ENCODE assay signal across 8 cellular contexts in genomic region chr2:197309369-197310231, GRCh38. TPM values are rescaled to one million over a fixed set of nuclear protein-coding genes. Genes with fewer than 3 reads are reported as not detected.
DNase-seq lines count a peak whose midpoint lies in the region; ATAC-seq and TF ChIP-seq lines count a peak whose summit lies in the region.

No MANE protein-coding gene starts in this region.

- peak; percentile 3 for ATAC-seq in GM18502 (IDR thresholded peaks at IDR 0.05; ENCODE audit: poor library complexity, unreplicated experiment)
- ATAC-seq in activated CD8-positive, alpha-beta T cell treated with anti-CD3 and anti-CD28 coated beads for 36 hours: peak; percentile 10
- no peak for ATAC-seq in HG02623 (IDR thresholded peaks at IDR 0.05; ENCODE audit: unreplicated experiment)

- TF ChIP-seq POLR2A in stomach (IDR thresholded peaks at IDR 0.05): no peak

- peaks cover 40% of the 10 kb centered on the region for H3K36me3 Mint-ChIP-seq in activated CD8-positive, alpha-beta T cell treated with anti-CD3 and anti-CD28 coated beads for 36 hours (ENCODE audit: low read depth)

- H3K9me3 Mint-ChIP-seq in activated CD8-positive, alpha-beta T cell treated with anti-CD3 and anti-CD28 coated beads for 36 hours: no peaks in the 10 kb centered on the region

- peak; percentile 80 for DNase-seq in activated CD8-positive, alpha-beta T cell treated with anti-CD3 and anti-CD28 coated beads for 36 hours
- DNase-seq in stomach: peak; percentile 41
- no peak for DNase-seq in globus pallidus (ENCODE audit: low spot score)

- H3K4me2 ChIP-seq in Loucy (ENCODE audit: low read depth, low read length, poor library complexity, severe bottlenecking): peak overlapping the region; percentile 89

- H3K27me3 Mint-ChIP-seq in activated CD8-positive, alpha-beta T cell treated with anti-CD3 and anti-CD28 coated beads for 36 hours: no peaks in the 10 kb centered on the region

- peaks cover 62% of the 10 kb centered on the region for H3K4me1 Mint-ChIP-seq in activated CD8-positive, alpha-beta T cell treated with anti-CD3 and anti-CD28 coated beads for 36 hours (ENCODE audit: low read depth)

- H3K27me3 ChIP-seq in Loucy (ENCODE audit: insufficient read depth, low read length, poor library complexity, severe bottlenecking) (no peaks in the 10 kb centered on the region), endocrine pancreas (ENCODE audit: control insufficient read depth, insufficient read depth, low read length) (no peaks in the 10 kb centered on the region), mucosa of rectum (ENCODE audit: control insufficient read depth in 2 of 2, insufficient read depth in 2 of 2, low read length in 2 of 2) (no peaks in the 10 kb centered on the region), stomach (no peaks in the 10 kb centered on the region)

- no peaks in the 10 kb centered on the region for H3K9me3 ChIP-seq in Loucy (ENCODE audit: insufficient read depth, low read depth, low read length)
- no peaks in the 10 kb centered on the region for H3K9me3 ChIP-seq in endocrine pancreas (ENCODE audit: control insufficient read depth, low read length)
- no peaks in the 10 kb centered on the region for H3K9me3 ChIP-seq in mucosa of rectum (ENCODE audit: control insufficient read depth in 2 of 2, low read length in 2 of 2)
- no peaks in the 10 kb centered on the region for H3K9me3 ChIP-seq in stomach

- H3K79me2 ChIP-seq in Loucy (ENCODE audit: insufficient read depth, low read length): peaks cover 54% of the 10 kb centered on the region

- H4K20me1 ChIP-seq in Loucy (ENCODE audit: insufficient read depth, low read length, poor library complexity, severe bottlenecking): peaks cover 10% of the 10 kb centered on the region

- TF ChIP-seq EP300 in stomach (IDR thresholded peaks at IDR 0.05): no peak

- 7 to 9% (median 8%) methylated on average over 30 to 35 of the region's 35 CpGs for WGBS in stomach, 5 donors

- TF ChIP-seq CTCF in Loucy (conservative IDR thresholded peaks at IDR 0.05; ENCODE audit: low read length) (no peak), stomach (IDR thresholded peaks at IDR 0.05) (no peak)
- TF ChIP-seq CTCF in activated CD8-positive, alpha-beta T cell treated with anti-CD3 and anti-CD28 coated beads for 36 hours (IDR thresholded peaks at IDR 0.05): no peak

- H3K4me3 ChIP-seq in Loucy (ENCODE audit: low read length, poor library complexity, severe bottlenecking): peak overlapping the region; percentile 95
- H3K4me3 ChIP-seq in endocrine pancreas (ENCODE audit: control insufficient read depth, insufficient read depth, low read length): peak overlapping the region; percentile 79
- H3K4me3 ChIP-seq in mucosa of rectum (ENCODE audit: low read length in 2 of 2): peak overlapping the region; percentile 75 to 81
- peak overlapping the region; percentile 65 to 83 (median 69) for H3K4me3 ChIP-seq in stomach

- H3K9me2 ChIP-seq in Loucy (replicated peaks; ENCODE audit: low read depth, low read length): no peaks in the 10 kb centered on the region

- CTCF ChIA-PET in activated CD8-positive, alpha-beta T cell treated with anti-CD3 and anti-CD28 coated beads for 36 hours (lab: Charles Lee): interaction anchor here (0.6 to 4.6 kb wide), 22 partner anchors 8 to 196 kb away, joined by 3 to 33 read pairs (median 4); no protein-coding TSS in a partner anchor

- peak overlapping the region; percentile 96 for H3K4me3 Mint-ChIP-seq in activated CD8-positive, alpha-beta T cell treated with anti-CD3 and anti-CD28 coated beads for 36 hours

- H3K27ac ChIP-seq in mucosa of rectum (ENCODE audit: low read depth in 2 of 2, low read length in 2 of 2) (peak overlapping the region; percentile 63 to 87), stomach (peak overlapping the region; percentile 87 to 93 (median 88))

- peak overlapping the region; percentile 99 for H3K27ac Mint-ChIP-seq in activated CD8-positive, alpha-beta T cell treated with anti-CD3 and anti-CD28 coated beads for 36 hours

- H3F3A ChIP-seq in Loucy (ENCODE audit: low read depth): no peaks in the 10 kb centered on the region; the same call in 1 of the 2 replicates

- H3K4me1 ChIP-seq in Loucy (ENCODE audit: insufficient read depth, low read length, poor library complexity, severe bottlenecking): peaks cover 58% of the 10 kb centered on the region
- H3K4me1 ChIP-seq in endocrine pancreas (ENCODE audit: control insufficient read depth, insufficient read depth, low read length): peaks cover 8% of the 10 kb centered on the region
- H3K4me1 ChIP-seq in mucosa of rectum (ENCODE audit: control insufficient read depth in 2 of 2, insufficient read depth in 2 of 2, low read length in 2 of 2): peaks cover 9 to 16% of the 10 kb centered on the region in 2 donors
- H3K4me1 ChIP-seq in stomach: peaks cover 16 to 67% (median 40%) of the 10 kb centered on the region in 4 donors

- peak overlapping the region; percentile 59; the same call in 1 of the 2 replicates for H2AFZ ChIP-seq in Loucy (ENCODE audit: low read length)

- no peaks in the 10 kb centered on the region for H3K36me3 ChIP-seq in Loucy (ENCODE audit: insufficient read depth, low read length)
- no peaks in the 10 kb centered on the region for H3K36me3 ChIP-seq in endocrine pancreas (ENCODE audit: control insufficient read depth, insufficient read depth, low read length)
- H3K36me3 ChIP-seq in mucosa of rectum (ENCODE audit: control insufficient read depth in 2 of 2, insufficient read depth in 2 of 2, low read length in 2 of 2): no peaks in the 10 kb centered on the region
- H3K36me3 ChIP-seq in stomach: no peaks in the 10 kb centered on the region

- peak overlapping the region; percentile 90 for H3K9ac ChIP-seq in Loucy (ENCODE audit: low read depth, low read length, poor library complexity, severe bottlenecking)
- peak overlapping the region; percentile 65 for H3K9ac ChIP-seq in endocrine pancreas (ENCODE audit: control insufficient read depth, insufficient read depth, low read length)
- peak overlapping the region; percentile 65 to 89 for H3K9ac ChIP-seq in mucosa of rectum (ENCODE audit: low read depth in 1 of 2, low read length in 2 of 2)

- intact Hi-C loops in activated CD8-positive, alpha-beta T cell treated with anti-CD3 and anti-CD28 coated beads for 36 hours (cut with micrococcal nuclease): loop anchor here (2.0 to 5.0 kb wide), 7 partner anchors 17 to 197 kb away; no protein-coding TSS in a partner anchor
- intact Hi-C loops in stomach (cut with DNase I; ENCODE audit: low total_unique reads): loop anchor here (5.0 kb wide), 1 partner anchor 117 kb away; no protein-coding TSS in a partner anchor

- POLR2A ChIA-PET in activated CD8-positive, alpha-beta T cell treated with anti-CD3 and anti-CD28 coated beads for 36 hours (lab: Charles Lee): interaction anchor here (0.5 to 7.8 kb wide), 27 partner anchors 9 to 1676 kb away, joined by 3 to 52 read pairs (median 8); no protein-coding TSS in a partner anchor

RNA-seq across cellular contexts. Expression of gene ANKRD44, which starts 1.0 kb away (rescaled TPM):
- total RNA-seq in activated CD8-positive, alpha-beta T cell treated with anti-CD3 and anti-CD28 coated beads for 36 hours: 100 to 1,000 TPM; 131 to 132 TPM
- total RNA-seq in stomach: 10 to 100 TPM in 4 of 5 donors, 1 to 10 TPM in 1; 1.2 to 58.4 (median 24.6) TPM
- polyA plus RNA-seq in stomach: 1 to 10 TPM; 1.2 to 2.3 (median 1.8) TPM
